In genomic region chr2:51971136-51971535, GRCh38 we compare ENCODE assay signal across 16 cellular contexts.
A peak's percentile ranks its signal among the peaks of the same experiment; 100 is the strongest.
DNase-seq lines count a peak whose midpoint lies in the region; ATAC-seq and TF ChIP-seq lines count a peak whose summit lies in the region.
"Had no signal": no experiment of that assay in that cellular context is flagged by ENCODE, and none has a peak within 500 bp of the region (broad histone marks: within the 10 kb centered on the region; RNA-seq: fewer than 3 reads in every experiment).

No MANE protein-coding gene starts in this region.

- H3K79me1 ChIP-seq in mesendoderm (ENCODE audit: low read length), result no peaks in the 10 kb centered on the region

- H3K4me1 ChIP-seq in mesendoderm (ENCODE audit: control insufficient read depth, low read depth, low read length) (no peaks in the 10 kb centered on the region), gastrocnemius medialis (no peaks in the 10 kb centered on the region)
- H3K4me1 ChIP-seq: A549, BLaER1 had no signal

- H3K18ac ChIP-seq in mesendoderm (ENCODE audit: low read length), result no peak overlapping the region

- H3K4me3 ChIP-seq in AG10803 (ENCODE audit: low read length) (no peak overlapping the region), SU-DHL-6 (ENCODE audit: insufficient read depth, low read length, poor library complexity, severe bottlenecking) (no peak overlapping the region), fibroblast of mammary gland (ENCODE audit: control insufficient read depth, low read depth, low read length) (no peak overlapping the region), mesendoderm (ENCODE audit: low read length) (no peak overlapping the region), gastrocnemius medialis (no peak overlapping the region)
- H3K4me3 ChIP-seq: A549, BLaER1 had no signal

- no peak overlapping the region for H2BK120ac ChIP-seq in mesendoderm (ENCODE audit: low read depth, low read length)

- H3K27me3 ChIP-seq in SU-DHL-6 (ENCODE audit: low read length) (no peaks in the 10 kb centered on the region), mesendoderm (ENCODE audit: insufficient read depth, low read length, poor library complexity) (no peaks in the 10 kb centered on the region), gastrocnemius medialis (no peaks in the 10 kb centered on the region)
- H3K27me3 ChIP-seq: BLaER1 had no signal

- no peaks in the 10 kb centered on the region for H3F3A ChIP-seq in SU-DHL-6 (ENCODE audit: insufficient read depth)

- ATAC-seq in esophagus mucosa (no peak), gastrocnemius medialis (no peak)
- ATAC-seq: A549, HepG2 had no signal

- H3K79me2 ChIP-seq in SU-DHL-6 (ENCODE audit: insufficient read depth, low read length) (no peaks in the 10 kb centered on the region), mesendoderm (ENCODE audit: control insufficient read depth, insufficient read depth, low read length) (no peaks in the 10 kb centered on the region)

- DNase-seq in AG10803 (ENCODE audit: low read depth) (peak; percentile 46), fibroblast of mammary gland (ENCODE audit: low read depth) (peak; percentile 66), mesendoderm (no peak), gastrocnemius medialis (no peak), nucleus accumbens (lab: John Stamatoyannopoulos, UW) (no peak)
- DNase-seq: CD4-positive, alpha-beta memory T cell; DMS153; DMS79; GDM1; H9 had no signal

- no peak overlapping the region for H2BK5ac ChIP-seq in mesendoderm (ENCODE audit: low read length)

- no peaks in the 10 kb centered on the region for H3K9me2 ChIP-seq in SU-DHL-6 (replicated peaks; ENCODE audit: insufficient read depth, low read length)

- H3K4me2 ChIP-seq in SU-DHL-6 (ENCODE audit: low read depth, low read length, poor library complexity, severe bottlenecking) (no peak overlapping the region), mesendoderm (ENCODE audit: low read length) (no peak overlapping the region)
- H3K4me2 ChIP-seq: A549, BLaER1 had no signal

- in situ Hi-C loops in gastrocnemius medialis (cut with MboI; ENCODE audit: low sequenced_read_pairs in 4 of 4), result no loop called here

- H2AFZ ChIP-seq in SU-DHL-6 (ENCODE audit: low read depth, low read length, severe bottlenecking), result peak overlapping the region; percentile 36

- H3K36me3 ChIP-seq in SU-DHL-6 (ENCODE audit: low read length) (no peaks in the 10 kb centered on the region), mesendoderm (ENCODE audit: control insufficient read depth, insufficient read depth, low read length) (no peaks in the 10 kb centered on the region), gastrocnemius medialis (no peaks in the 10 kb centered on the region)
- H3K36me3 ChIP-seq: BLaER1 had no signal

- H3K27ac ChIP-seq in SU-DHL-6 (ENCODE audit: low read depth, low read length) (no peak overlapping the region), mesendoderm (ENCODE audit: low read depth, low read length) (no peak overlapping the region), gastrocnemius medialis (no peak overlapping the region)
- H3K27ac ChIP-seq: 22Rv1, A549, BLaER1 had no signal

- no peaks in the 10 kb centered on the region for H4K20me1 ChIP-seq in SU-DHL-6 (ENCODE audit: low read depth, low read length)
- H4K20me1 ChIP-seq: BLaER1 had no signal

- H2BK15ac ChIP-seq in mesendoderm (replicated peaks; ENCODE audit: low read depth), result no peak overlapping the region

- H3K4ac ChIP-seq in mesendoderm (ENCODE audit: low read depth, low read length), result peak overlapping the region; percentile 36

- no peak overlapping the region for H3K56ac ChIP-seq in mesendoderm (ENCODE audit: low read length)

- no peak overlapping the region for H3K23ac ChIP-seq in mesendoderm (ENCODE audit: low read length)

- H3K9me3 ChIP-seq in SU-DHL-6 (ENCODE audit: insufficient read depth, low read length) (peaks cover 4% of the 10 kb centered on the region; the same call in 1 of the 2 replicates), gastrocnemius medialis (no peaks in the 10 kb centered on the region)
- H3K9me3 ChIP-seq: BLaER1 had no signal

- no peak overlapping the region for H4K5ac ChIP-seq in mesendoderm (ENCODE audit: low read length)

- no peak overlapping the region for H4K8ac ChIP-seq in mesendoderm (ENCODE audit: low read depth, low read length)

- intact Hi-C loops in gastrocnemius medialis (cut with DNase I; ENCODE audit: low total_unique reads), result no loop called here

- TF ChIP-seq POLR2A in gastrocnemius medialis (IDR thresholded peaks at IDR 0.05), result no peak

- H3K9ac ChIP-seq in SU-DHL-6 (ENCODE audit: low read length) (no peak overlapping the region), mesendoderm (ENCODE audit: low read length) (no peak overlapping the region)
- H3K9ac ChIP-seq: BLaER1 had no signal

- TF ChIP-seq CTCF in AG10803 (conservative IDR thresholded peaks at IDR 0.05; ENCODE audit: low read length) (no peak), SU-DHL-6 (IDR thresholded peaks at IDR 0.05; ENCODE audit: insufficient read depth, low read length, poor library complexity, severe bottlenecking) (no peak), fibroblast of mammary gland (conservative IDR thresholded peaks at IDR 0.05; ENCODE audit: control insufficient read depth, insufficient read depth, low read depth, low read length) (no peak), gastrocnemius medialis (IDR thresholded peaks at IDR 0.05 in 4 of 5, conservative IDR thresholded peaks at IDR 0.05 in 1 of 5) (no peak)

- no peak overlapping the region for H2AK5ac ChIP-seq in mesendoderm (ENCODE audit: low read length)

- WGBS in mesendoderm (ENCODE audit: extremely low coverage, insufficient coverage, low lambda C conversion rate), result no CpG with 5 or more reads among the region's 1 CpG

Comparison
In these comparisons a context has a peak if more than half of its experiments do, and no peak if none do; other contexts are left out.
1. DNase-seq: peak in AG10803 (single experiment) and fibroblast of mammary gland (single experiment); none in mesendoderm (single experiment), gastrocnemius medialis (0 of 2) and nucleus accumbens (0 of 56).